ENCODE assay signal across 1 cellular context in the genomic region with DNA sequence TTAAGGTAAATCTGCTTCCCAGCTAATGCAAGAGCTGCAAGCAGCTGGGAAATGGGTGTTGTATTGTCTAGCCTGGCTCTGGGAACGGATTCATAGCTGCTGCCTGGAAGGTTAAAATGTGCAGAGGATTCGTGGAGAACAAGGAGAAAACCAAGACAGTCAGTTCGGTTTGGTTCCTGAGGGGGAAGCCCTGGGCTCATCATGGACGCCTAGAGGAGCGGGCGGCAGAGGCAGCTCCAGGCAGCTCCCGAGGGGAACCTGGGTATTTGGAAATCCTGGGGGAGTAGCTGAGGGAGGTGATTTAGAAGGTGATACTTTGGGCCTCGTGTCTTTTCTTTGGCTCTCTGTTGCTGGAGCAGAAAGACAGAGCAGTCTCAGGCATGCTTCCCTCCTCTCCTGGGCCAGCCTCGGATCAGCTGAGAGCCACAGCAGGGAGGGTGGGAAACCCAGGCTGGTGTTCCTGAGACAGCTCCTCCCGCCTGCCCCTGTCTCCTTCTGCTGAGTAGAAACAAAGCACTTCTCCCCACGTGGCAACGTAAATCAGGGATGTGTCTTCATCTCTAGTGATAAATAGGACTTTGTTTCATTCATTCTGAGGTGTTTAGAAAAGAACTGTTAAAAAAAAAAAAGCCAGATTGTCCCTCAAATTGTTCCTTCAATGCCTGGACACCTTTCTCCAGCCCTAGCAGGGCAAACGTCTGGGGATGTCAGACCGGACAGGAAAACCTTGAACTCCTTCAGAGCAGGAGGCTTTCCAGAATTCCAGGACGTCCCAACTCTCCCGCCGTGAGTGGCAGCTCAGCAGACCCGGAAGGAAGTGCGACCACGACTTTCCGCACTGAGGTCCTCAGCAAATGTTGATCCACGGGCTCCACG.
TF ChIP-seq lines count a peak whose summit lies in the region.

No MANE protein-coding gene starts in this region.

TF ChIP-seq in HepG2, 621 proteins besides CTCF, POLR2A, EP300 and RAD21 (continued from another document):
- TF ChIP-seq ZMAT3 (CRISPR knock-in tag; conservative IDR thresholded peaks at IDR 0.05) (no peak), ZNF816 (CRISPR knock-in tag; IDR thresholded peaks at IDR 0.05; ENCODE audit: borderline replicate concordance) (no peak), AGO2 (optimal IDR thresholded peaks at IDR 0.05; ENCODE audit: low read depth, low read length) (no peak), POLR2AphosphoS5 (IDR thresholded peaks at IDR 0.05; ENCODE audit: low read depth, low read length) (no peak)
- TF ChIP-seq, protein P1, sequence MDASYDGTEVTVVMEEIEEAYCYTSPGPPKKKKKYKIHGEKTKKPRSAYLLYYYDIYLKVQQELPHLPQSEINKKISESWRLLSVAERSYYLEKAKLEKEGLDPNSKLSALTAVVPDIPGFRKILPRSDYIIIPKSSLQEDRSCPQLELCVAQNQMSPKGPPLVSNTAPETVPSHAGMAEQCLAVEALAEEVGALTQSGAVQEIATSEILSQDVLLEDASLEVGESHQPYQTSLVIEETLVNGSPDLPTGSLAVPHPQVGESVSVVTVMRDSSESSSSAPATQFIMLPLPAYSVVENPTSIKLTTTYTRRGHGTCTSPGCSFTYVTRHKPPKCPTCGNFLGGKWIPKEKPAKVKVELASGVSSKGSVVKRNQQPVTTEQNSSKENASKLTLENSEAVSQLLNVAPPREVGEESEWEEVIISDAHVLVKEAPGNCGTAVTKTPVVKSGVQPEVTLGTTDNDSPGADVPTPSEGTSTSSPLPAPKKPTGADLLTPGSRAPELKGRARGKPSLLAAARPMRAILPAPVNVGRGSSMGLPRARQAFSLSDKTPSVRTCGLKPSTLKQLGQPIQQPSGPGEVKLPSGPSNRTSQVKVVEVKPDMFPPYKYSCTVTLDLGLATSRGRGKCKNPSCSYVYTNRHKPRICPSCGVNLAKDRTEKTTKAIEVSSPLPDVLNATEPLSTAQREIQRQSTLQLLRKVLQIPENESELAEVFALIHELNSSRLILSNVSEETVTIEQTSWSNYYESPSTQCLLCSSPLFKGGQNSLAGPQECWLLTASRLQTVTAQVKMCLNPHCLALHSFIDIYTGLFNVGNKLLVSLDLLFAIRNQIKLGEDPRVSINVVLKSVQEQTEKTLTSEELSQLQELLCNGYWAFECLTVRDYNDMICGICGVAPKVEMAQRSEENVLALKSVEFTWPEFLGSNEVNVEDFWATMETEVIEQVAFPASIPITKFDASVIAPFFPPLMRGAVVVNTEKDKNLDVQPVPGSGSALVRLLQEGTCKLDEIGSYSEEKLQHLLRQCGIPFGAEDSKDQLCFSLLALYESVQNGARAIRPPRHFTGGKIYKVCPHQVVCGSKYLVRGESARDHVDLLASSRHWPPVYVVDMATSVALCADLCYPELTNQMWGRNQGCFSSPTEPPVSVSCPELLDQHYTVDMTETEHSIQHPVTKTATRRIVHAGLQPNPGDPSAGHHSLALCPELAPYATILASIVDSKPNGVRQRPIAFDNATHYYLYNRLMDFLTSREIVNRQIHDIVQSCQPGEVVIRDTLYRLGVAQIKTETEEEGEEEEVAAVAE (CRISPR knock-in tag; IDR thresholded peaks at IDR 0.05; ENCODE audit: borderline replicate concordance): no peak
